7 cellular contexts compared by ENCODE assay signal in genomic region chr1:86905875-86906274, GRCh38.
"Had no signal": no experiment of that assay in that cellular context is flagged by ENCODE, and none has a peak within 500 bp of the region (broad histone marks: within the 10 kb centered on the region; RNA-seq: fewer than 3 reads in every experiment).

No MANE protein-coding gene starts in this region.

- H2AFZ ChIP-seq: GM23338 had no signal

- ATAC-seq: GM23338 had no signal

- H3K4me2 ChIP-seq: GM23338, KMS-11 had no signal

- H3K4me3 ChIP-seq: GM23338 had no signal

- FAIRE-seq: H1, HTR-8/SVneo had no signal

- H3K27ac ChIP-seq: KMS-11 had no signal

- H3K9ac ChIP-seq: KMS-11 had no signal

- DNase-seq: H9, HCEC 1CT, Karpas-422 had no signal
